In the genomic region with DNA sequence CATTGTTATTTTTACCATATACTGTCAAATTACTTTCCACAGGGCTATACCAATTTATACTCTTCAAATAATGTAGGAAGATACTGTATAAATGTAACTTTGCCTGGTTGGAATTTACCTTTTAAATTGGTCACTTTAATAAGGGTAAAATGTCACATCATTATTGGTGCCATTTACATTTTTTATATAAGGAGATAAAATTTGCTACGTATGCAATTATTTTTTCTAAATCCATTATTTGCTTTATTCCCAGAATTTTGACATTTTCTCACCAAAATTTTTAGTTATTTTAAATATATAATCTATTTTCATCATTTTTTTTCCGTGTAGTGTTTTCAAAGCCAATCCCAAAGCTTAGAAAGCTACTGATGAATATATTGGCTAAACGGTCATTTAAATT, we compare ENCODE assay signal across 25 cellular contexts.
A peak's percentile ranks its signal among the peaks of the same experiment; 100 is the strongest.
DNase-seq lines count a peak whose midpoint lies in the region; ATAC-seq, FAIRE-seq and TF ChIP-seq lines count a peak whose summit lies in the region.
"Had no signal": no experiment of that assay in that cellular context is flagged by ENCODE, and none has a peak within 500 bp of the region (broad histone marks: within the 10 kb centered on the region; RNA-seq: fewer than 3 reads in every experiment).

No MANE protein-coding gene starts in this region.

- TF ChIP-seq RAD21 in HepG2 (CRISPR knock-in tag; IDR thresholded peaks at IDR 0.05): no peak
- TF ChIP-seq RAD21 in K562 (CRISPR knock-in tag; conservative IDR thresholded peaks at IDR 0.05 in 1 of 2, IDR thresholded peaks at IDR 0.05 in 1 of 2): no peak

- no peak for ATAC-seq in HepG2
- ATAC-seq in right lobe of liver: no peak
- ATAC-seq in K562: no peak
- ATAC-seq in pancreas: no peak
- ATAC-seq: GM12878 had no signal

- H3K9ac ChIP-seq in HepG2 (ENCODE audit: insufficient read depth, low read depth, low read length) (no peak overlapping the region), K562 (ENCODE audit: insufficient read depth in 1 of 2, low read depth in 2 of 2, low read length in 2 of 2) (no peak overlapping the region)
- H3K9ac ChIP-seq: BLaER1 had no signal

- CTCF ChIA-PET in HepG2 (lab: Yijun Ruan, JAX; ENCODE audit: low intra/inter-chr PET ratio, low total read pairs): no interaction called here
- CTCF ChIA-PET in K562 (lab: Yijun Ruan, JAX; ENCODE audit: low intra/inter-chr PET ratio): no interaction called here

- H3K9me3 ChIP-seq in HepG2 (ENCODE audit: low read length): peaks cover 56% of the 10 kb centered on the region
- no peaks in the 10 kb centered on the region for H3K9me3 ChIP-seq in right lobe of liver
- H3K9me3 ChIP-seq in K562 (replicated peaks; ENCODE audit: control insufficient read depth, insufficient read depth, low read depth, low read length): no peaks in the 10 kb centered on the region
- no peaks in the 10 kb centered on the region for H3K9me3 ChIP-seq in pancreas
- H3K9me3 ChIP-seq: BE2C, BLaER1 had no signal

- H3K27me3 ChIP-seq in HepG2 (ENCODE audit: control insufficient read depth in 1 of 2, insufficient read depth in 2 of 2, low read length in 2 of 2) (no peaks in the 10 kb centered on the region), right lobe of liver (no peaks in the 10 kb centered on the region), K562 (ENCODE audit: control insufficient read depth in 2 of 2, insufficient read depth in 2 of 2, low read length in 2 of 2) (no peaks in the 10 kb centered on the region), pancreas (no peaks in the 10 kb centered on the region)
- H3K27me3 ChIP-seq: BLaER1 had no signal

- BruUV-seq in HepG2 (replicated peaks; lab: Mats Ljungman, UMichigan): no TSS peak
- BruUV-seq in K562 (replicated peaks; lab: Mats Ljungman, UMichigan): no TSS peak

- no peaks in the 10 kb centered on the region for H3K36me3 ChIP-seq in HepG2 (replicated peaks in 1 of 2; ENCODE audit: control insufficient read depth in 1 of 2, insufficient read depth in 2 of 2, low read length in 2 of 2)
- H3K36me3 ChIP-seq in right lobe of liver: no peaks in the 10 kb centered on the region
- H3K36me3 ChIP-seq in K562 (ENCODE audit: control insufficient read depth, insufficient read depth, low read length): no peaks in the 10 kb centered on the region
- no peaks in the 10 kb centered on the region for H3K36me3 ChIP-seq in pancreas
- H3K36me3 ChIP-seq: BE2C, BLaER1 had no signal

- POLR2A ChIA-PET in HepG2 (lab: Yijun Ruan, JAX): no interaction called here
- POLR2A ChIA-PET in K562 (lab: Yijun Ruan, JAX): no interaction called here

- DNase-seq in HepG2 (ENCODE audit: low spot score) (no peak), right lobe of liver (no peak), K562 (ENCODE audit: extremely low read depth in 1 of 4, low spot score in 3 of 4) (no peak), pancreas (no peak), anterior cingulate cortex (lab: John Stamatoyannopoulos, UW) (no peak)
- no peak for DNase-seq in activated CD4-positive, alpha-beta T cell treated with anti-CD3 and anti-CD28 coated beads, Interleukin-2, amount 50 U/mL, for 48 hours
- DNase-seq: ACHN; BE2C; C1 segment of cervical spinal cord; CD4-positive, alpha-beta memory T cell; CD4-positive, CD25-positive, alpha-beta regulatory T cell; CD8-positive, alpha-beta memory T cell; COR-L47; DMS 273 treated with DMSO at 0.1 percent for 48 hours; DMS153; DMS53; DMS79; DND-41; EL; GDM1 had no signal

- intact Hi-C loops in HepG2 (cut with micrococcal nuclease; ENCODE audit: unreplicated experiment) (no loop called here), right lobe of liver (cut with DNase I) (no loop called here), K562 (cut with micrococcal nuclease) (no loop called here), pancreas (cut with DNase I) (no loop called here)

- no peak for TF ChIP-seq CTCF in HepG2 (CRISPR knock-in tag; IDR thresholded peaks at IDR 0.05)
- no peak for TF ChIP-seq CTCF in right lobe of liver (IDR thresholded peaks at IDR 0.05)
- TF ChIP-seq CTCF in K562 (IDR thresholded peaks at IDR 0.05 in 2 of 3, conservative IDR thresholded peaks at IDR 0.05 in 1 of 3; ENCODE audit: insufficient read depth in 2 of 3, low read depth in 1 of 3, low read length in 3 of 3): no peak
- no peak for TF ChIP-seq CTCF in pancreas (IDR thresholded peaks at IDR 0.05)

- no peaks in the 10 kb centered on the region for H3K9me1 ChIP-seq in K562 (ENCODE audit: control insufficient read depth, insufficient read depth, low read length)

- no peak overlapping the region for H2AFZ ChIP-seq in HepG2 (ENCODE audit: low read length)
- no peak overlapping the region for H2AFZ ChIP-seq in K562 (ENCODE audit: low read depth, low read length)

- no peak for TF ChIP-seq POLR2A in HepG2 (IDR thresholded peaks at IDR 0.05; ENCODE audit: insufficient read depth in 1 of 2, low read depth in 2 of 2, low read length in 2 of 2)
- TF ChIP-seq POLR2A in right lobe of liver (IDR thresholded peaks at IDR 0.05): no peak
- no peak for TF ChIP-seq POLR2A in K562 (conservative IDR thresholded peaks at IDR 0.05)

- no peak overlapping the region for H3K27ac ChIP-seq in HepG2 (ENCODE audit: extremely low read length, insufficient read depth, low read length)
- H3K27ac ChIP-seq in right lobe of liver: no peak overlapping the region
- H3K27ac ChIP-seq in K562 (ENCODE audit: extremely low read depth, low read depth, low read length): no peak overlapping the region
- H3K27ac ChIP-seq in pancreas: no peak overlapping the region
- H3K27ac ChIP-seq: 22Rv1, BLaER1 had no signal

- in situ Hi-C loops in HepG2 (cut with HindIII; ENCODE audit: extremely low pct_ligation_motif_present, low pct_unique_long_range_greater_than_20kb) (no loop called here), K562 (cut with MboI) (no loop called here)

- no peak overlapping the region for H3K4me3 ChIP-seq in HepG2 (replicated peaks in 1 of 3; ENCODE audit: insufficient read depth in 1 of 3, low read depth in 2 of 3, low read length in 3 of 3)
- H3K4me3 ChIP-seq in right lobe of liver: no peak overlapping the region
- no peak overlapping the region for H3K4me3 ChIP-seq in K562
- no peak overlapping the region for H3K4me3 ChIP-seq in pancreas
- H3K4me3 ChIP-seq: BLaER1, GM12878 had no signal

- H3K4me2 ChIP-seq in HepG2 (ENCODE audit: low read depth, low read length) (no peak overlapping the region), K562 (ENCODE audit: insufficient read depth, low read length) (no peak overlapping the region)
- H3K4me2 ChIP-seq: BLaER1 had no signal

- H3K79me2 ChIP-seq in HepG2 (ENCODE audit: insufficient read depth, low read length) (no peaks in the 10 kb centered on the region), K562 (ENCODE audit: control insufficient read depth, insufficient read depth, low read length) (no peaks in the 10 kb centered on the region)

- no peaks in the 10 kb centered on the region for H4K20me1 ChIP-seq in HepG2 (ENCODE audit: insufficient read depth, low read length)
- no peaks in the 10 kb centered on the region for H4K20me1 ChIP-seq in K562 (replicated peaks; ENCODE audit: control insufficient read depth, insufficient read depth, low read length)
- H4K20me1 ChIP-seq: BLaER1 had no signal

- TF ChIP-seq EP300 in HepG2 (IDR thresholded peaks at IDR 0.05; ENCODE audit: low read depth in 2 of 2, low read length in 2 of 2) (no peak), HepG2 (CRISPR knock-in tag; IDR thresholded peaks at IDR 0.05; ENCODE audit: borderline replicate concordance) (no peak), K562 (IDR thresholded peaks at IDR 0.05; ENCODE audit: low read length) (no peak)

- WGBS in HepG2 (ENCODE audit: low lambda C conversion rate): 25% methylated on average over 3 of the region's 3 CpGs
- WGBS in right lobe of liver (ENCODE audit: insufficient coverage, low coverage, low lambda C conversion rate, missing lambda C conversion rate): 70% methylated on average over 3 of the region's 3 CpGs
- WGBS in K562 (ENCODE audit: insufficient coverage, low coverage, missing lambda C conversion rate): 7% methylated on average over 3 of the region's 3 CpGs
- 78 to 88% methylated on average over 3 of the region's 3 CpGs for WGBS in pancreas, 2 donors

- no peaks in the 10 kb centered on the region for H3K4me1 ChIP-seq in HepG2 (ENCODE audit: insufficient read depth, low read length)
- H3K4me1 ChIP-seq in right lobe of liver: no peaks in the 10 kb centered on the region
- H3K4me1 ChIP-seq in K562 (replicated peaks in 1 of 2; ENCODE audit: control insufficient read depth in 2 of 2, insufficient read depth in 2 of 2, low read length in 2 of 2): no peaks in the 10 kb centered on the region
- no peaks in the 10 kb centered on the region for H3K4me1 ChIP-seq in pancreas
- H3K4me1 ChIP-seq: BE2C, BLaER1 had no signal

- FAIRE-seq in HepG2 (lab: Jason Lieb, UNC) (no peak), K562 (lab: Jason Lieb, UNC) (no peak), pancreas (lab: Jason Lieb, UNC) (peak; percentile 39)
- FAIRE-seq: GM12878, GM12892, GM18507 had no signal

TF ChIP-seq in HepG2, 621 proteins besides CTCF, POLR2A, EP300 and RAD21:
- TF ChIP-seq MAFK (conservative IDR thresholded peaks at IDR 0.05 in 1 of 2, IDR thresholded peaks at IDR 0.05 in 1 of 2; ENCODE audit: low read length in 2 of 2): peak; percentile 36 to 85; a peak in 3 of 4 replicates
- no peak for TF ChIP-seq SALL2 (CRISPR knock-in tag; IDR thresholded peaks at IDR 0.05)
- peak; percentile 74 for TF ChIP-seq MAFF (IDR thresholded peaks at IDR 0.05; ENCODE audit: low read depth, low read length)

TF ChIP-seq in K562, 482 proteins besides CTCF, POLR2A, EP300 and RAD21 (continues in another document):
- TF ChIP-seq ZBTB8A (IDR thresholded peaks at IDR 0.05; ENCODE audit: partially characterized antibody): no peak
- 0 out of 2 replicates have a peak, but pooled peaks have one; percentile 20 for TF ChIP-seq MAFF (IDR thresholded peaks at IDR 0.05; ENCODE audit: low read length)
- TF ChIP-seq SP2 (IDR thresholded peaks at IDR 0.05; ENCODE audit: extremely low read depth, low read depth, low read length, poor library complexity, severe bottlenecking): no peak
- TF ChIP-seq C11orf30 (IDR thresholded peaks at IDR 0.05; ENCODE audit: low read depth): peak; percentile 13; the same call in 1 of the 2 replicates
- no peak for TF ChIP-seq KLF6 (CRISPR knock-in tag; IDR thresholded peaks at IDR 0.05; ENCODE audit: borderline replicate concordance)
- peak; percentile 39; the same call in 1 of the 2 replicates for TF ChIP-seq MAFK (IDR thresholded peaks at IDR 0.05; ENCODE audit: low read length)
- no peak for TF ChIP-seq ZNF311 (CRISPR knock-in tag; IDR thresholded peaks at IDR 0.05)
- peak; percentile 75 for TF ChIP-seq ZNF316 (IDR thresholded peaks at IDR 0.05)
